In genomic region chr17:2049333-2050245, GRCh38 we compare ENCODE assay signal across 1 cellular context.
TF ChIP-seq lines count a peak whose summit lies in the region.

No MANE protein-coding gene starts in this region.

TF ChIP-seq in HepG2, 621 proteins besides CTCF, POLR2A, EP300 and RAD21 (continued from another document and continues in another):
- TF ChIP-seq HNF1A (IDR thresholded peaks at IDR 0.05; ENCODE audit: low read depth): no peak
- TF ChIP-seq HNF1A (CRISPR knock-in tag; IDR thresholded peaks at IDR 0.05; ENCODE audit: borderline replicate concordance): no peak
- no peak for TF ChIP-seq ZNF550 (CRISPR knock-in tag; IDR thresholded peaks at IDR 0.05; ENCODE audit: borderline replicate concordance)
- no peak for TF ChIP-seq TAF15 (IDR thresholded peaks at IDR 0.05; ENCODE audit: low read depth, low read length, poor library complexity, severe bottlenecking)
- TF ChIP-seq CHD2 (IDR thresholded peaks at IDR 0.05; ENCODE audit: low read depth, low read length): no peak
- no peak for TF ChIP-seq ZNF841 (CRISPR knock-in tag; IDR thresholded peaks at IDR 0.05; ENCODE audit: borderline replicate concordance)
- no peak for TF ChIP-seq GATAD1 (CRISPR knock-in tag; IDR thresholded peaks at IDR 0.05)
- TF ChIP-seq ARID4A (CRISPR knock-in tag; IDR thresholded peaks at IDR 0.05; ENCODE audit: borderline replicate concordance): peak; percentile 17; the same call in 1 of the 2 replicates
- TF ChIP-seq ZNF274 (CRISPR knock-in tag; IDR thresholded peaks at IDR 0.05): no peak
- no peak for TF ChIP-seq MNT (IDR thresholded peaks at IDR 0.05)
- no peak for TF ChIP-seq ZNF740 (CRISPR knock-in tag; IDR thresholded peaks at IDR 0.05)
- no peak for TF ChIP-seq ZNF512B (CRISPR knock-in tag; IDR thresholded peaks at IDR 0.05; ENCODE audit: borderline replicate concordance)
- TF ChIP-seq ZC3H4 (CRISPR knock-in tag; IDR thresholded peaks at IDR 0.05; ENCODE audit: borderline replicate concordance): no peak
- no peak for TF ChIP-seq ELF3 (CRISPR knock-in tag; IDR thresholded peaks at IDR 0.05)
- TF ChIP-seq STAG1 (CRISPR knock-in tag; IDR thresholded peaks at IDR 0.05): no peak
- TF ChIP-seq XRCC5 (optimal IDR thresholded peaks at IDR 0.05; ENCODE audit: low read length): peak; percentile 26
- no peak for TF ChIP-seq PAWR (CRISPR knock-in tag; IDR thresholded peaks at IDR 0.05; ENCODE audit: borderline replicate concordance)
- peak; percentile 84; the same call in 2 of the 3 replicates for TF ChIP-seq MXI1 (IDR thresholded peaks at IDR 0.05; ENCODE audit: borderline replicate concordance, low read depth, low read length)
- TF ChIP-seq ZNF441 (CRISPR knock-in tag; IDR thresholded peaks at IDR 0.05; ENCODE audit: borderline replicate concordance): peak; percentile 28; the same call in 1 of the 2 replicates
- TF ChIP-seq ZNF468 (CRISPR knock-in tag; IDR thresholded peaks at IDR 0.05): no peak
- no peak for TF ChIP-seq TCF12 (IDR thresholded peaks at IDR 0.05)
- no peak for TF ChIP-seq TCF12 (CRISPR knock-in tag; IDR thresholded peaks at IDR 0.05)
- no peak for TF ChIP-seq ZNF484 (CRISPR knock-in tag; IDR thresholded peaks at IDR 0.05; ENCODE audit: borderline replicate concordance, low read depth)
- no peak for TF ChIP-seq DNMT3B (CRISPR knock-in tag; conservative IDR thresholded peaks at IDR 0.05)
- no peak for TF ChIP-seq ZNF703 (CRISPR knock-in tag; IDR thresholded peaks at IDR 0.05; ENCODE audit: borderline replicate concordance)
- peak; percentile 45 for TF ChIP-seq YY1 (IDR thresholded peaks at IDR 0.05; ENCODE audit: insufficient read depth, insufficient replicate concordance, low read depth, low read length)
- no peak for TF ChIP-seq PAXIP1 (CRISPR knock-in tag; conservative IDR thresholded peaks at IDR 0.05)
- TF ChIP-seq ZFP91 (CRISPR knock-in tag; IDR thresholded peaks at IDR 0.05; ENCODE audit: borderline replicate concordance): no peak
- TF ChIP-seq KAT8 (CRISPR knock-in tag; IDR thresholded peaks at IDR 0.05): no peak
- TF ChIP-seq ZNF414 (CRISPR knock-in tag; IDR thresholded peaks at IDR 0.05): no peak
- TF ChIP-seq MEF2D (CRISPR knock-in tag; IDR thresholded peaks at IDR 0.05): no peak
- no peak for TF ChIP-seq KAT7 (CRISPR knock-in tag; IDR thresholded peaks at IDR 0.05; ENCODE audit: borderline replicate concordance)
- no peak for TF ChIP-seq ZNF333 (CRISPR knock-in tag; IDR thresholded peaks at IDR 0.05; ENCODE audit: borderline replicate concordance)
- TF ChIP-seq ZNF746 (CRISPR knock-in tag; IDR thresholded peaks at IDR 0.05): no peak
- peak; percentile 78; the same call in 1 of the 2 replicates for TF ChIP-seq MIER2 (CRISPR knock-in tag; IDR thresholded peaks at IDR 0.05)
- no peak for TF ChIP-seq RXRA (CRISPR knock-in tag; IDR thresholded peaks at IDR 0.05)
- no peak for TF ChIP-seq SP5 (CRISPR knock-in tag; IDR thresholded peaks at IDR 0.05; ENCODE audit: borderline replicate concordance, low read depth)
- no peak for TF ChIP-seq THAP8 (CRISPR knock-in tag; IDR thresholded peaks at IDR 0.05; ENCODE audit: borderline replicate concordance)
- no peak for TF ChIP-seq RBM22 (optimal IDR thresholded peaks at IDR 0.05; ENCODE audit: low read length)
- no peak; the same call in 1 of the 2 replicates for TF ChIP-seq HOXA5 (CRISPR knock-in tag; IDR thresholded peaks at IDR 0.05)
- no peak for TF ChIP-seq GTF2F1 (IDR thresholded peaks at IDR 0.05; ENCODE audit: low read length)
- no peak for TF ChIP-seq REXO4 (CRISPR knock-in tag; IDR thresholded peaks at IDR 0.05; ENCODE audit: borderline replicate concordance)
- no peak for TF ChIP-seq RELA (CRISPR knock-in tag; IDR thresholded peaks at IDR 0.05)
